ENCODE assay signal across 1 cellular context in the genomic region with DNA sequence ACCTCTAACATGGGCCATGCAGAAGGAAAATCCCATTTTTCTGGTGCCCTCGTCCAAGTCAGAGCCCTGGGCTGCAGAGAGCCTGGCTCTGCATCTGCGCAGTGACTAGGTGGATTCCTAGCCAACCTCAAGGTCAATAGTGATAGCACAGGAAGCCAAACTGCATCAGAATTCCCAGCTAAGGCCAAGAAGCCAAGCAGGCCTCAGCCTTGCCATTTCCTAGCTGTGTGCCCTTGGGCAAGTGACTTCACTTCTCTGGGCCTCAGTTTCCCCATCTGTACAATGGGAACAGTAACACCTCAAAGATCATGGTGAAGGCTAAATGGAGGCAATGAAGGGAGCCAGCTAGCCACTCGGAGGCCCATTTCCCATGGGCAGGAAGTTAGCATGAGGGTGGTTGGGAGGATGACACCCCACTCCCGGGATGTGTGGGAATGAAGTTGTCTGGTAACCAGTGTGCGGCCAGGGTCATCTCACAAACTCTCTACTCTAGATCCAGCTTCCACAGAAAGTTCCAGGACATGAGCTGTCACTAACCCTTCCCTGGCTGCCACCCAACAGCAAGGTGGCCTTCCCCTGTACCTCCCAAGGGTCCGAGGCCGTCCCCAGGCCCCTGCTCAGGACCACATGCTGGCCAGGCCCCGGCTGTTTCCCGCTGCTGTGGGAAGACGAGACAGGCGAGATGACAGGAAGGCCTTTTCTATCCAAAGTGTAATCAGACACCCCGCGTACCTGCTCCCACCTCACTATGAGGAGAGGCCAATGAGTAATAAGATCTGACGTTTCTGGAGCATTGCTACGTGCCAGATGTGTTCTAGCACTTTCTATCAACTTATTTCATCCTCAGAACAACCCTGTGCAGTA.
A peak's percentile ranks its signal among the peaks of the same experiment; 100 is the strongest.
TF ChIP-seq lines count a peak whose summit lies in the region.

No MANE protein-coding gene starts in this region.

TF ChIP-seq in HepG2, 621 proteins besides CTCF, POLR2A, EP300 and RAD21 (continued from another document):
- TF ChIP-seq, protein P1, sequence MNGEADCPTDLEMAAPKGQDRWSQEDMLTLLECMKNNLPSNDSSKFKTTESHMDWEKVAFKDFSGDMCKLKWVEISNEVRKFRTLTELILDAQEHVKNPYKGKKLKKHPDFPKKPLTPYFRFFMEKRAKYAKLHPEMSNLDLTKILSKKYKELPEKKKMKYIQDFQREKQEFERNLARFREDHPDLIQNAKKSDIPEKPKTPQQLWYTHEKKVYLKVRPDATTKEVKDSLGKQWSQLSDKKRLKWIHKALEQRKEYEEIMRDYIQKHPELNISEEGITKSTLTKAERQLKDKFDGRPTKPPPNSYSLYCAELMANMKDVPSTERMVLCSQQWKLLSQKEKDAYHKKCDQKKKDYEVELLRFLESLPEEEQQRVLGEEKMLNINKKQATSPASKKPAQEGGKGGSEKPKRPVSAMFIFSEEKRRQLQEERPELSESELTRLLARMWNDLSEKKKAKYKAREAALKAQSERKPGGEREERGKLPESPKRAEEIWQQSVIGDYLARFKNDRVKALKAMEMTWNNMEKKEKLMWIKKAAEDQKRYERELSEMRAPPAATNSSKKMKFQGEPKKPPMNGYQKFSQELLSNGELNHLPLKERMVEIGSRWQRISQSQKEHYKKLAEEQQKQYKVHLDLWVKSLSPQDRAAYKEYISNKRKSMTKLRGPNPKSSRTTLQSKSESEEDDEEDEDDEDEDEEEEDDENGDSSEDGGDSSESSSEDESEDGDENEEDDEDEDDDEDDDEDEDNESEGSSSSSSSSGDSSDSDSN (CRISPR knock-in tag; IDR thresholded peaks at IDR 0.05), result 0 out of 2 replicates have a peak, but pooled peaks have one; percentile 3
- TF ChIP-seq FOXA1 (IDR thresholded peaks at IDR 0.05) (no peak), FOXA1 (CRISPR knock-in tag; IDR thresholded peaks at IDR 0.05) (peak; percentile 38; the same call in 1 of the 2 replicates), ZNF629 (CRISPR knock-in tag; conservative IDR thresholded peaks at IDR 0.05) (peak; percentile 94), ZSCAN21 (CRISPR knock-in tag; IDR thresholded peaks at IDR 0.05; ENCODE audit: borderline replicate concordance) (no peak), ZMYM3 (CRISPR knock-in tag; IDR thresholded peaks at IDR 0.05) (0 out of 2 replicates have a peak, but pooled peaks have one; percentile 30), KDM1A (CRISPR knock-in tag; IDR thresholded peaks at IDR 0.05) (peak; percentile 81), TEAD3 (CRISPR knock-in tag; optimal IDR thresholded peaks at IDR 0.05; ENCODE audit: borderline replicate concordance) (peak; percentile 8), ZKSCAN1 (IDR thresholded peaks at IDR 0.05; ENCODE audit: low read length) (no peak), FOSL2 (CRISPR knock-in tag; IDR thresholded peaks at IDR 0.05) (peak; percentile 38), ZSCAN31 (CRISPR knock-in tag; IDR thresholded peaks at IDR 0.05; ENCODE audit: low read depth) (no peak), ZNF768 (CRISPR knock-in tag; IDR thresholded peaks at IDR 0.05) (peak; percentile 90), RXRA (CRISPR knock-in tag; IDR thresholded peaks at IDR 0.05) (0 out of 2 replicates have a peak, but pooled peaks have one; percentile 24), HDAC2 (CRISPR knock-in tag; IDR thresholded peaks at IDR 0.05) (peak; percentile 36; the same call in 1 of the 2 replicates), ADNP (CRISPR knock-in tag; IDR thresholded peaks at IDR 0.05) (peak; percentile 65; the same call in 1 of the 2 replicates)
- TF ChIP-seq, protein P2, sequence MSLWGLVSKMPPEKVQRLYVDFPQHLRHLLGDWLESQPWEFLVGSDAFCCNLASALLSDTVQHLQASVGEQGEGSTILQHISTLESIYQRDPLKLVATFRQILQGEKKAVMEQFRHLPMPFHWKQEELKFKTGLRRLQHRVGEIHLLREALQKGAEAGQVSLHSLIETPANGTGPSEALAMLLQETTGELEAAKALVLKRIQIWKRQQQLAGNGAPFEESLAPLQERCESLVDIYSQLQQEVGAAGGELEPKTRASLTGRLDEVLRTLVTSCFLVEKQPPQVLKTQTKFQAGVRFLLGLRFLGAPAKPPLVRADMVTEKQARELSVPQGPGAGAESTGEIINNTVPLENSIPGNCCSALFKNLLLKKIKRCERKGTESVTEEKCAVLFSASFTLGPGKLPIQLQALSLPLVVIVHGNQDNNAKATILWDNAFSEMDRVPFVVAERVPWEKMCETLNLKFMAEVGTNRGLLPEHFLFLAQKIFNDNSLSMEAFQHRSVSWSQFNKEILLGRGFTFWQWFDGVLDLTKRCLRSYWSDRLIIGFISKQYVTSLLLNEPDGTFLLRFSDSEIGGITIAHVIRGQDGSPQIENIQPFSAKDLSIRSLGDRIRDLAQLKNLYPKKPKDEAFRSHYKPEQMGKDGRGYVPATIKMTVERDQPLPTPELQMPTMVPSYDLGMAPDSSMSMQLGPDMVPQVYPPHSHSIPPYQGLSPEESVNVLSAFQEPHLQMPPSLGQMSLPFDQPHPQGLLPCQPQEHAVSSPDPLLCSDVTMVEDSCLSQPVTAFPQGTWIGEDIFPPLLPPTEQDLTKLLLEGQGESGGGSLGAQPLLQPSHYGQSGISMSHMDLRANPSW (CRISPR knock-in tag; IDR thresholded peaks at IDR 0.05; ENCODE audit: borderline replicate concordance), result no peak
